ENCODE assay signal across 19 cellular contexts in genomic region chr12:43331935-43332334, GRCh38.
"Had no signal": no experiment of that assay in that cellular context is flagged by ENCODE, and none has a peak within 500 bp of the region (broad histone marks: within the 10 kb centered on the region; RNA-seq: fewer than 3 reads in every experiment).

No MANE protein-coding gene starts in this region.

- H3K4me3 ChIP-seq: body of pancreas, lower lobe of right lung, psoas muscle, tibial artery had no signal

- H3K36me3 ChIP-seq: lower lobe of right lung, tibial artery had no signal

- H3K4me3 Mint-ChIP-seq: activated CD4-positive, alpha-beta T cell treated with anti-CD3 and anti-CD28 coated beads, Interleukin-2, amount 10 ng/mL, durations not matched to agents 24 days and 14 days; activated CD8-positive, alpha-beta T cell treated with anti-CD3 and anti-CD28 coated beads, Interleukin-2, amount 10 ng/mL, durations not matched to agents 7 days and 5 days; activated T-cell treated with anti-CD3 and anti-CD28 coated beads, Interleukin-2, amount 50 U/mL, for 24 hours; nephron progenitor cell had no signal

- H3K27ac ChIP-seq: body of pancreas, lower lobe of right lung, psoas muscle, tibial artery had no signal

- H3K27ac Mint-ChIP-seq: activated CD4-positive, alpha-beta T cell treated with anti-CD3 and anti-CD28 coated beads, Interleukin-2, amount 10 ng/mL, durations not matched to agents 24 days and 14 days; activated CD8-positive, alpha-beta T cell treated with anti-CD3 and anti-CD28 coated beads, Interleukin-2, amount 10 ng/mL, durations not matched to agents 7 days and 5 days; activated T-cell treated with anti-CD3 and anti-CD28 coated beads, Interleukin-2, amount 50 U/mL, for 24 hours; activated T-helper 2 cell treated with anti-CD3 and anti-CD28 coated beads, Interferon-gamma antibody, Interleukin-2, Interleukin-4, amounts not matched to agents 10 μg/mL and 5 μg/mL and 100 μg/mL, durations not matched to agents 14 hours and 24 hours and 36 hours; nephron progenitor cell had no signal

- H3K4me1 Mint-ChIP-seq: activated CD4-positive, alpha-beta T cell treated with anti-CD3 and anti-CD28 coated beads, Interleukin-2, amount 10 ng/mL, durations not matched to agents 24 days and 14 days had no signal

- H3K27me3 ChIP-seq: body of pancreas, tibial artery had no signal

- H3K4me1 ChIP-seq: body of pancreas, lower lobe of right lung, psoas muscle, tibial artery had no signal

- H3K9me3 Mint-ChIP-seq: activated CD4-positive, alpha-beta T cell treated with anti-CD3 and anti-CD28 coated beads, Interleukin-2, amount 10 ng/mL, durations not matched to agents 24 days and 14 days; activated T-helper 2 cell treated with anti-CD3 and anti-CD28 coated beads, Interferon-gamma antibody, Interleukin-2, Interleukin-4, amounts not matched to agents 10 μg/mL and 5 μg/mL and 100 μg/mL, durations not matched to agents 14 hours and 24 hours and 36 hours had no signal

- ATAC-seq: activated CD8-positive, alpha-beta T cell treated with anti-CD3 and anti-CD28 coated beads, Interleukin-2, amount 10 ng/mL, durations not matched to agents 7 days and 5 days; body of pancreas; left colon; lower lobe of right lung; psoas muscle; right cardiac atrium; stimulated activated naive CD8-positive, alpha-beta T cell treated with anti-CD3 and anti-CD28 coated beads, Interleukin-15, Interleukin-2, amounts not matched to agents 100 U/mL and 50 U/mL, for 24 hours had no signal

- H3K27me3 Mint-ChIP-seq: activated CD4-positive, alpha-beta T cell treated with anti-CD3 and anti-CD28 coated beads, Interleukin-2, amount 10 ng/mL, durations not matched to agents 24 days and 14 days; activated T-cell treated with anti-CD3 and anti-CD28 coated beads, Interleukin-2, amount 50 U/mL, for 24 hours had no signal

- H3K9me3 ChIP-seq: body of pancreas, lower lobe of right lung, psoas muscle, tibial artery had no signal

- DNase-seq: activated CD4-positive, alpha-beta T cell treated with anti-CD3 and anti-CD28 coated beads, Interleukin-2, amount 10 ng/mL, durations not matched to agents 24 days and 14 days; activated CD8-positive, alpha-beta T cell treated with anti-CD3 and anti-CD28 coated beads, Interleukin-2, amount 10 ng/mL, durations not matched to agents 7 days and 5 days; activated naive CD4-positive, alpha-beta T cell treated with Interleukin-2 at 50 U/mL for 16 hours; activated T-cell treated with anti-CD3 and anti-CD28 coated beads, Interleukin-2, amount 50 U/mL, for 24 hours; body of pancreas; dermis blood vessel endothelial cell; effector memory CD4-positive, alpha-beta T cell; left colon; lower lobe of right lung; midbrain; nephron progenitor cell; occipital lobe; psoas muscle; right cardiac atrium; stimulated activated naive CD8-positive, alpha-beta T cell treated with anti-CD3 and anti-CD28 coated beads, Interleukin-15, Interleukin-2, amounts not matched to agents 100 U/mL and 50 U/mL, for 24 hours; substantia nigra; T1000; tibial artery had no signal
